Comparison of ENCODE assay signal across 10 cellular contexts in genomic region chr19:3708207-3708931, GRCh38. TPM values are rescaled to one million over a fixed set of nuclear protein-coding genes. Genes with fewer than 3 reads are reported as not detected.
DNase-seq lines count a peak whose midpoint lies in the region; ATAC-seq and TF ChIP-seq lines count a peak whose summit lies in the region.
"Had no signal": no experiment of that assay in that cellular context is flagged by ENCODE, and none has a peak within 500 bp of the region (broad histone marks: within the 10 kb centered on the region; RNA-seq: fewer than 3 reads in every experiment).

Gene TJP3 (plus strand): TSS chr19:3708384. CDS start chr19:3728433, 20,049 bp downstream.

- POLR2A ChIA-PET in activated CD4-positive, alpha-beta T cell treated with anti-CD3 and anti-CD28 coated beads, Interleukin-2, amount 10 ng/mL, durations not matched to agents 7 days and 5 days (lab: Charles Lee): no interaction called here

- no peak within 1 kb of the TSS for H3K4me3 Mint-ChIP-seq in activated CD4-positive, alpha-beta T cell treated with anti-CD3 and anti-CD28 coated beads, Interleukin-2, amount 10 ng/mL, durations not matched to agents 7 days and 5 days
- H3K4me3 Mint-ChIP-seq: activated naive CD8-positive, alpha-beta T cell treated with anti-CD3 and anti-CD28 coated beads, Interleukin-2, amount 50 U/mL, for 24 hours had no signal

- peaks cover 6% of the 10 kb centered on the region for H3K4me1 Mint-ChIP-seq in activated CD4-positive, alpha-beta T cell treated with anti-CD3 and anti-CD28 coated beads, Interleukin-2, amount 10 ng/mL, durations not matched to agents 7 days and 5 days

- TF ChIP-seq CTCF in left lung (IDR thresholded peaks at IDR 0.05): no peak
- TF ChIP-seq CTCF in upper lobe of right lung (IDR thresholded peaks at IDR 0.05): no peak

- H3K9me3 Mint-ChIP-seq in activated CD4-positive, alpha-beta T cell treated with anti-CD3 and anti-CD28 coated beads, Interleukin-2, amount 10 ng/mL, durations not matched to agents 7 days and 5 days: no peaks in the 10 kb centered on the region
- H3K9me3 Mint-ChIP-seq: activated naive CD8-positive, alpha-beta T cell treated with anti-CD3 and anti-CD28 coated beads, Interleukin-2, amount 50 U/mL, for 24 hours had no signal

- ATAC-seq in left lung: peak; percentile 80
- ATAC-seq in upper lobe of right lung: peak; percentile 81
- ATAC-seq: activated naive CD8-positive, alpha-beta T cell treated with anti-CD3 and anti-CD28 coated beads, Interleukin-2, amount 50 U/mL, for 24 hours had no signal

- H3K27me3 ChIP-seq in left lung (peaks cover 0 to 28% of the 10 kb centered on the region in 2 donors), upper lobe of right lung (peaks cover 10% of the 10 kb centered on the region)

- CTCF ChIA-PET in activated CD4-positive, alpha-beta T cell treated with anti-CD3 and anti-CD28 coated beads, Interleukin-2, amount 10 ng/mL, durations not matched to agents 7 days and 5 days (lab: Charles Lee): interaction anchor here (0.6 to 1.7 kb wide), 5 partner anchors 11 to 123 kb away, joined by 3 to 5 read pairs (median 3); partner anchors contain the start of gene GIPC3

- H3K27ac Mint-ChIP-seq in activated CD4-positive, alpha-beta T cell treated with anti-CD3 and anti-CD28 coated beads, Interleukin-2, amount 10 ng/mL, durations not matched to agents 7 days and 5 days: peak within 1 kb of the TSS; percentile 60
- H3K27ac Mint-ChIP-seq: activated naive CD8-positive, alpha-beta T cell treated with anti-CD3 and anti-CD28 coated beads, Interleukin-2, amount 50 U/mL, for 24 hours had no signal

- peaks cover 5% of the 10 kb centered on the region for H3K27me3 Mint-ChIP-seq in activated CD4-positive, alpha-beta T cell treated with anti-CD3 and anti-CD28 coated beads, Interleukin-2, amount 10 ng/mL, durations not matched to agents 7 days and 5 days

- H3K4me3 ChIP-seq in left lung: peak within 1 kb of the TSS; percentile 22 to 45
- H3K4me3 ChIP-seq in upper lobe of right lung: peak within 1 kb of the TSS; percentile 48

- peak within 1 kb of the TSS; percentile 58 to 67 for H3K27ac ChIP-seq in left lung
- peak within 1 kb of the TSS; percentile 66 for H3K27ac ChIP-seq in upper lobe of right lung

- intact Hi-C loops in left lung (cut with DNase I): no loop called here
- intact Hi-C loops in upper lobe of right lung (cut with DNase I): loop anchor here (5.0 kb wide), 1 partner anchor 41 kb away; no protein-coding TSS in a partner anchor

- H3K4me1 ChIP-seq in left lung (no peaks in the 10 kb centered on the region), upper lobe of right lung (peaks cover 9% of the 10 kb centered on the region)

- no peaks in the 10 kb centered on the region for H3K36me3 ChIP-seq in left lung
- no peaks in the 10 kb centered on the region for H3K36me3 ChIP-seq in upper lobe of right lung

- no peaks in the 10 kb centered on the region for H3K36me3 Mint-ChIP-seq in activated CD4-positive, alpha-beta T cell treated with anti-CD3 and anti-CD28 coated beads, Interleukin-2, amount 10 ng/mL, durations not matched to agents 7 days and 5 days (ENCODE audit: low read depth)

- H3K9me3 ChIP-seq in left lung: no peaks in the 10 kb centered on the region
- H3K9me3 ChIP-seq in upper lobe of right lung: no peaks in the 10 kb centered on the region

- DNase-seq in activated CD4-positive, alpha-beta T cell treated with anti-CD3 and anti-CD28 coated beads, Interleukin-2, amount 10 ng/mL, durations not matched to agents 7 days and 5 days: no peak
- DNase-seq in activated CD4-positive, alpha-beta T cell treated with anti-CD3 and anti-CD28 coated beads, Interleukin-2, amount 50 U/mL, for 1 hour: no peak
- peak; percentile 76 for DNase-seq in SW480 (ENCODE audit: low spot score)
- DNase-seq in left lung: peak; percentile 79 to 90
- peak; percentile 92 for DNase-seq in upper lobe of right lung
- no peak for DNase-seq in ecto neural progenitor cell (ENCODE audit: low spot score)
- no peak for DNase-seq in activated T-cell treated with anti-CD3 and anti-CD28 coated beads, Interleukin-2, amount 50 U/mL, for 1 hour
- no peak for DNase-seq in NOMO-1 treated with dmso at 0.1 percent for 144 hours (lab: John Stamatoyannopoulos, UW; ENCODE audit: unreplicated experiment)
- DNase-seq: activated naive CD8-positive, alpha-beta T cell treated with anti-CD3 and anti-CD28 coated beads, Interleukin-2, amount 50 U/mL, for 24 hours; NCI-H2081 treated with DMSO at 0.1 percent for 48 hours had no signal

RNA-seq across cellular contexts. Expression of gene TJP3, which starts in this region (rescaled TPM):
- 1 to 10 TPM; 2.7 to 3.5 TPM for total RNA-seq in activated CD4-positive, alpha-beta T cell treated with anti-CD3 and anti-CD28 coated beads, Interleukin-2, amount 10 ng/mL, durations not matched to agents 7 days and 5 days
- total RNA-seq in left lung (10 to 100 TPM; 33.8 to 36.2 TPM), upper lobe of right lung (23.0 TPM)

Comparison
In these comparisons a context has a peak if more than half of its experiments do, and no peak if none do; other contexts are left out.
1. DNase-seq: peak in SW480 (single experiment), left lung (2 of 2) and upper lobe of right lung (single experiment); none in activated CD4-positive, alpha-beta T cell treated with anti-CD3 and anti-CD28 coated beads, Interleukin-2, amount 10 ng/mL, durations not matched to agents 7 days and 5 days (single experiment), activated CD4-positive, alpha-beta T cell treated with anti-CD3 and anti-CD28 coated beads, Interleukin-2, amount 50 U/mL, for 1 hour (single experiment), ecto neural progenitor cell (single experiment), activated T-cell treated with anti-CD3 and anti-CD28 coated beads, Interleukin-2, amount 50 U/mL, for 1 hour (single experiment) and NOMO-1 treated with dmso at 0.1 percent for 144 hours (single experiment).